ENCODE assay signal across 8 cellular contexts in the genomic region with DNA sequence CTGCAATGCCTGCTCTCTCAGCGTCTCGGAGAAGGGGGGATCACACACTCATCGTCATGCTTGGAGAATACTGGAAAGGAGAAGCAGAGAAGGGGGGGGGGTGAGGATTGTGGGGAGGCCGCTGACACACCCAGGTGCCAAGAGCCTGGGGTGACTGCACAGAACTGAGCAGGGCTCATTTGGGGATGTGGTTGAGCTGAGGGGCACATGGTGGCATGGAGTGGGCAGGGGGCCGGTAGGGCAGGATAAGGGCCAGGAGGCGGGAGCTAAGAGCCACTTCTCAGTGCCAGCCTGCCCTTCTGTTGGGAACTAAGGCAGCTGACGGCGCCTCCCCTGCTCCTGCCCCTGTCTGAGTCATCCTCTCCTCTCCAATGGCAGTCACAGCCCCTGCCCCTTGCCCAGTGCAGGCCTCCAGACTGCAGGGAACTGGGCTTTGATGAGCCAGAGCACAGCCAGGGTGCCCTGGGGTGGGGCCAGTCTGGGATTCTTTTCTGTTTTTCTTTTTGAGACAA. TPM values are rescaled to one million over a fixed set of nuclear protein-coding genes. Genes with fewer than 3 reads are reported as not detected.
DNase-seq lines count a peak whose midpoint lies in the region; ATAC-seq, FAIRE-seq and TF ChIP-seq lines count a peak whose summit lies in the region.

No MANE protein-coding gene starts in this region.

- no peak overlapping the region for H2AFZ ChIP-seq in HepG2 (ENCODE audit: low read length)

- in situ Hi-C loops in HepG2 (cut with HindIII; ENCODE audit: extremely low pct_ligation_motif_present, low pct_unique_long_range_greater_than_20kb): no loop called here

- 99% methylated on average over 4 of the region's 8 CpGs for WGBS in HepG2 (ENCODE audit: low lambda C conversion rate)

- DNase-seq in AG08395 (ENCODE audit: low spot score): peak; percentile 79
- DNase-seq in HFFc6: no peak
- peak; percentile 62 for DNase-seq in adipocyte (ENCODE audit: low read depth)
- peak; percentile 27 for DNase-seq in HepG2 (ENCODE audit: low spot score)
- DNase-seq in NCI-H1092 treated with DMSO at 0.1 percent for 48 hours (lab: John Stamatoyannopoulos, UW): no peak

- H3K79me2 ChIP-seq in HepG2 (ENCODE audit: insufficient read depth, low read length): no peaks in the 10 kb centered on the region

- no peak overlapping the region for H3K9ac ChIP-seq in adipocyte (ENCODE audit: low read length)
- H3K9ac ChIP-seq in HepG2 (ENCODE audit: insufficient read depth, low read depth, low read length): no peak overlapping the region

- peak overlapping the region; percentile 42 for H3K27ac Mint-ChIP-seq in HFFc6

- H3K4me2 ChIP-seq in HepG2 (ENCODE audit: low read depth, low read length): no peak overlapping the region

- peaks cover 19% of the 10 kb centered on the region for H3K4me1 ChIP-seq in adipocyte (ENCODE audit: control insufficient read depth, insufficient read depth, low read length)
- peaks cover 3% of the 10 kb centered on the region for H3K4me1 ChIP-seq in HepG2 (ENCODE audit: insufficient read depth, low read length)

- no peak overlapping the region for H3K27ac ChIP-seq in HepG2 (ENCODE audit: extremely low read length, insufficient read depth, low read length)

- peaks cover 28% of the 10 kb centered on the region for H3K4me1 Mint-ChIP-seq in HFFc6 (ENCODE audit: low read depth)

- peaks cover 10% of the 10 kb centered on the region for H3K27me3 Mint-ChIP-seq in HFFc6 (ENCODE audit: insufficient read depth)

- TF ChIP-seq EP300 in HepG2 (IDR thresholded peaks at IDR 0.05; ENCODE audit: low read depth in 2 of 2, low read length in 2 of 2) (no peak), HepG2 (CRISPR knock-in tag; IDR thresholded peaks at IDR 0.05; ENCODE audit: borderline replicate concordance) (no peak)

- H3K4me3 ChIP-seq in adipocyte (ENCODE audit: low read length) (no peak overlapping the region), HepG2 (replicated peaks in 1 of 3; ENCODE audit: insufficient read depth in 1 of 3, low read depth in 2 of 3, low read length in 3 of 3) (no peak overlapping the region)

- TF ChIP-seq POLR2A in HepG2 (IDR thresholded peaks at IDR 0.05; ENCODE audit: insufficient read depth in 1 of 2, low read depth in 2 of 2, low read length in 2 of 2): no peak

- H3K27me3 ChIP-seq in adipocyte (replicated peaks; ENCODE audit: control insufficient read depth, insufficient read depth, low read length) (no peaks in the 10 kb centered on the region), HepG2 (ENCODE audit: control insufficient read depth in 1 of 2, insufficient read depth in 2 of 2, low read length in 2 of 2) (no peaks in the 10 kb centered on the region)

- BruUV-seq in HepG2 (replicated peaks; lab: Mats Ljungman, UMichigan): no TSS peak

- CTCF ChIA-PET in HepG2 (lab: Yijun Ruan, JAX; ENCODE audit: low intra/inter-chr PET ratio, low total read pairs): no interaction called here

- no peak for TF ChIP-seq RAD21 in HepG2 (CRISPR knock-in tag; IDR thresholded peaks at IDR 0.05)

- POLR2A ChIA-PET in HepG2 (lab: Yijun Ruan, JAX): interaction anchor here (0.6 kb wide), 1 partner anchor 241 kb away, joined by 3 read pairs; no protein-coding TSS in a partner anchor

- H3K36me3 Mint-ChIP-seq in HFFc6 (ENCODE audit: low read depth): no peaks in the 10 kb centered on the region

- H3K9me3 ChIP-seq in adipocyte (ENCODE audit: control insufficient read depth, low read length) (no peaks in the 10 kb centered on the region), HepG2 (ENCODE audit: low read length) (no peaks in the 10 kb centered on the region)

- H3K4me3 Mint-ChIP-seq in HFFc6: no peak overlapping the region

- intact Hi-C loops in HepG2 (cut with micrococcal nuclease; ENCODE audit: unreplicated experiment): no loop called here

- no peaks in the 10 kb centered on the region for H3K9me3 Mint-ChIP-seq in HFFc6

- no peaks in the 10 kb centered on the region for H4K20me1 ChIP-seq in HepG2 (ENCODE audit: insufficient read depth, low read length)

- TF ChIP-seq CTCF in HFFc6 (IDR thresholded peaks at IDR 0.05) (no peak), HepG2 (CRISPR knock-in tag; IDR thresholded peaks at IDR 0.05) (no peak)

- ATAC-seq in HepG2: peak; percentile 28
- ATAC-seq in HG03095 (IDR thresholded peaks at IDR 0.05; ENCODE audit: unreplicated experiment): no peak
- ATAC-seq in GM19324 (IDR thresholded peaks at IDR 0.05; ENCODE audit: low FRiP score, unreplicated experiment): no peak
- no peak for ATAC-seq in GM19467 (IDR thresholded peaks at IDR 0.05; ENCODE audit: unreplicated experiment)

- FAIRE-seq in HepG2 (lab: Jason Lieb, UNC): no peak

- H3K36me3 ChIP-seq in adipocyte (ENCODE audit: control insufficient read depth, insufficient read depth, low read length, severe bottlenecking): no peaks in the 10 kb centered on the region
- H3K36me3 ChIP-seq in HepG2 (replicated peaks in 1 of 2; ENCODE audit: control insufficient read depth in 1 of 2, insufficient read depth in 2 of 2, low read length in 2 of 2): peaks cover 2 to 5% of the 10 kb centered on the region in 2 experiments; a peak in 1 of 5 replicates

TF ChIP-seq in HepG2, 621 proteins besides CTCF, POLR2A, EP300 and RAD21:
- no peak for TF ChIP-seq ISX (CRISPR knock-in tag; conservative IDR thresholded peaks at IDR 0.05)
- peak; percentile 45 for TF ChIP-seq FOSL2 (CRISPR knock-in tag; IDR thresholded peaks at IDR 0.05)
- TF ChIP-seq SMAD9 (CRISPR knock-in tag; IDR thresholded peaks at IDR 0.05): no peak
- TF ChIP-seq TEAD3 (CRISPR knock-in tag; optimal IDR thresholded peaks at IDR 0.05; ENCODE audit: borderline replicate concordance): no peak
- TF ChIP-seq ZNF556 (CRISPR knock-in tag; IDR thresholded peaks at IDR 0.05; ENCODE audit: borderline replicate concordance): no peak
- 0 out of 2 replicates have a peak, but pooled peaks have one; percentile 50 for TF ChIP-seq HNRNPL (IDR thresholded peaks at IDR 0.05; ENCODE audit: low read depth, low read length)
- no peak for TF ChIP-seq FOXA1 (IDR thresholded peaks at IDR 0.05)
- no peak for TF ChIP-seq FOXA1 (CRISPR knock-in tag; IDR thresholded peaks at IDR 0.05)

RNA-seq across cellular contexts. Expression of a gene that starts 27.2 kb away (rescaled TPM):
- total RNA-seq in HFFc6 (2021; fragmentation: NEBNext Ultra II Directional; extraction: Animal tissue kit (Norgen Biotek cat#: 25700)): 100 to 1,000 TPM; 119 to 135 (median 126) TPM
- total RNA-seq in HepG2 (2016; rRNA removed; fragmentation: Illumina TruSeq; extraction: Trizol): 127 and 143 TPM in 2 replicates
- total RNA-seq in HepG2 (2016; cell fraction: cytosol; rRNA removed; fragmentation: Illumina TruSeq; extraction: Trizol; ENCODE audit: low read depth): 107 and 109 TPM in 2 replicates
- total RNA-seq in HepG2 (2016; cell fraction: insoluble cytoplasmic fraction; rRNA removed; fragmentation: Illumina TruSeq; extraction: Trizol): 123 and 145 TPM in 2 replicates
- total RNA-seq in HepG2 (2016; cell fraction: membrane; rRNA removed; fragmentation: Illumina TruSeq; extraction: Trizol): 128 and 139 TPM in 2 replicates
- total RNA-seq in HepG2 (2016; cell fraction: nucleus; rRNA removed; fragmentation: Illumina TruSeq; extraction: Trizol): 50.3 and 58.7 TPM in 2 replicates
- polyA plus RNA-seq in HepG2 (2011; rRNA removed): 26.5 and 31.7 TPM in 2 replicates
- 31.8 and 37.2 TPM in 2 replicates for polyA plus RNA-seq in HepG2 (2011; cell fraction: cytosol; rRNA removed)
- 15.6 and 18.1 TPM in 2 replicates for polyA plus RNA-seq in HepG2 (2011; cell fraction: nucleus; rRNA removed)
- polyA plus RNA-seq in HepG2 (2012): 81.3 and 106 TPM in 2 replicates
- polyA plus RNA-seq in HepG2 (2016; cell fraction: cytosol; fragmentation: Illumina TruSeq; extraction: Trizol; ENCODE audit: low read depth): 175 and 183 TPM in 2 replicates
- 248 and 256 TPM in 2 replicates for polyA plus RNA-seq in HepG2 (2016; cell fraction: insoluble cytoplasmic fraction; fragmentation: Illumina TruSeq; extraction: Trizol; ENCODE audit: low read depth)
- polyA plus RNA-seq in HepG2 (2016; cell fraction: membrane; fragmentation: Illumina TruSeq; extraction: Trizol; ENCODE audit: low read depth): 177 and 183 TPM in 2 replicates
- 106 TPM in 2 replicates for polyA plus RNA-seq in HepG2 (2016; cell fraction: nucleus; fragmentation: Illumina TruSeq; extraction: Trizol; ENCODE audit: insufficient read depth, low read depth)
- polyA minus RNA-seq in HepG2 (2011; rRNA and poly(A)+ RNA removed; ENCODE audit: low replicate concordance): 34.6 and 75.1 TPM in 2 replicates
- 16.6 and 17.3 TPM in 2 replicates for polyA minus RNA-seq in HepG2 (2011; cell fraction: cytosol; rRNA and poly(A)+ RNA removed)
- 12.8 and 13.4 TPM in 2 replicates for polyA minus RNA-seq in HepG2 (2011; cell fraction: nucleus; rRNA and poly(A)+ RNA removed)

RNA-seq across cellular contexts. Expression of a gene that starts 27.3 kb away (rescaled TPM):
- 1 to 10 TPM; 4.5 to 6.1 (median 5.2) TPM for total RNA-seq in HFFc6 (2021; fragmentation: NEBNext Ultra II Directional; extraction: Animal tissue kit (Norgen Biotek cat#: 25700))
- 4.1 and 5.0 TPM in 2 replicates for total RNA-seq in HepG2 (2016; rRNA removed; fragmentation: Illumina TruSeq; extraction: Trizol)
- 4.4 and 6.3 TPM in 2 replicates for total RNA-seq in HepG2 (2016; cell fraction: cytosol; rRNA removed; fragmentation: Illumina TruSeq; extraction: Trizol; ENCODE audit: low read depth)
- 4.6 and 4.8 TPM in 2 replicates for total RNA-seq in HepG2 (2016; cell fraction: insoluble cytoplasmic fraction; rRNA removed; fragmentation: Illumina TruSeq; extraction: Trizol)
- 4.8 and 6.3 TPM in 2 replicates for total RNA-seq in HepG2 (2016; cell fraction: membrane; rRNA removed; fragmentation: Illumina TruSeq; extraction: Trizol)
- total RNA-seq in HepG2 (2016; cell fraction: nucleus; rRNA removed; fragmentation: Illumina TruSeq; extraction: Trizol): 2.2 and 3.2 TPM in 2 replicates
- polyA plus RNA-seq in HepG2 (2011; rRNA removed): 3.7 and 3.9 TPM in 2 replicates
- 3.2 TPM in 2 replicates for polyA plus RNA-seq in HepG2 (2011; cell fraction: cytosol; rRNA removed)
- polyA plus RNA-seq in HepG2 (2011; cell fraction: nucleus; rRNA removed): 6.4 and 7.3 TPM in 2 replicates
- 2.2 and 2.6 TPM in 2 replicates for polyA plus RNA-seq in HepG2 (2012)
- polyA plus RNA-seq in HepG2 (2016; cell fraction: cytosol; fragmentation: Illumina TruSeq; extraction: Trizol; ENCODE audit: low read depth): 5.6 and 6.5 TPM in 2 replicates
- 2.7 and 2.9 TPM in 2 replicates for polyA plus RNA-seq in HepG2 (2016; cell fraction: insoluble cytoplasmic fraction; fragmentation: Illumina TruSeq; extraction: Trizol; ENCODE audit: low read depth)
- polyA plus RNA-seq in HepG2 (2016; cell fraction: membrane; fragmentation: Illumina TruSeq; extraction: Trizol; ENCODE audit: low read depth): 3.5 and 4.4 TPM in 2 replicates
- 4.5 and 5.3 TPM in 2 replicates for polyA plus RNA-seq in HepG2 (2016; cell fraction: nucleus; fragmentation: Illumina TruSeq; extraction: Trizol; ENCODE audit: insufficient read depth, low read depth)
- polyA minus RNA-seq in HepG2 (2011; rRNA and poly(A)+ RNA removed; ENCODE audit: low replicate concordance): 5.6 and 19.2 TPM in 2 replicates
- 0.79 and 1.4 TPM in 2 replicates for polyA minus RNA-seq in HepG2 (2011; cell fraction: cytosol; rRNA and poly(A)+ RNA removed)
- polyA minus RNA-seq in HepG2 (2011; cell fraction: nucleus; rRNA and poly(A)+ RNA removed): 3.5 and 6.2 TPM in 2 replicates

Comparison
In these comparisons a context has a peak if more than half of its experiments do, and no peak if none do; other contexts are left out.
1. DNase-seq: peak in AG08395 (single experiment), adipocyte (single experiment) and HepG2 (single experiment); none in HFFc6 (single experiment) and NCI-H1092 treated with DMSO at 0.1 percent for 48 hours (single experiment).